11 cellular contexts compared by ENCODE assay signal in the genomic region with DNA sequence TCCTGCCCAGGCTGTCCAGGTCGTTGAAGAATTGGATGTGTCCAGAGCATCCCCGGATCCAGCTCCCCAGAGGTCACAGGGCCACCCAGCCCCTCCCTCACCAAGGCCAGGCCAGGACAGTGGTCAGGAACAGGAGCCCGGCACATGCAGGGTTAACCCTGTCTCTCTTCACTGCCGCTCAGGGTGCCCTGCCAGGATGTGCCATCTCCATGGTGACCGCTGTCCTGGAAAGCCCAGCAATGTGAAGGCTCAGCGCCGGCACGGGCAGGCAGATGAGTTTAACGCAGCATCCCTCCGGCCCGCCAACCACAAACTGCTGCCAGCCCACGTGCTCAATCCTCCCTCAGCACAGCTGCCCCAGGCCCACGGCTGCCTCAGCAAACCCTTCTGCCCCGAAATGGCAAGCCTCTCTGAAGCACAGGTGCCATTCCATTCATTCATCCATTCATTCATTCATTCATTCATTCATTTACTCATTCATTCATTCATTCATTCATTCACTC. TPM values are rescaled to one million over a fixed set of nuclear protein-coding genes. Genes with fewer than 3 reads are reported as not detected.
DNase-seq lines count a peak whose midpoint lies in the region; ATAC-seq, FAIRE-seq and TF ChIP-seq lines count a peak whose summit lies in the region.
"Had no signal": no experiment of that assay in that cellular context is flagged by ENCODE, and none has a peak within 500 bp of the region (broad histone marks: within the 10 kb centered on the region; RNA-seq: fewer than 3 reads in every experiment).

No MANE protein-coding gene starts in this region.

- no peak overlapping the region for H3K27ac ChIP-seq in hepatocyte
- no peak overlapping the region for H3K27ac ChIP-seq in tibial nerve
- H3K27ac ChIP-seq: testis had no signal

- TF ChIP-seq CTCF in hepatocyte (IDR thresholded peaks at IDR 0.05; ENCODE audit: poor library complexity) (no peak), tibial nerve (IDR thresholded peaks at IDR 0.05) (no peak)

- H3K4me3 ChIP-seq in hepatocyte (no peak overlapping the region), tibial nerve (no peak overlapping the region)
- H3K4me3 ChIP-seq: testis had no signal

- peaks cover 5% of the 10 kb centered on the region for H3K4me1 Mint-ChIP-seq in activated T-cell treated with anti-CD3 and anti-CD28 coated beads, Interleukin-2, amount 50 U/mL, for 24 hours (ENCODE audit: low read depth)

- H3K27ac Mint-ChIP-seq in activated T-cell treated with anti-CD3 and anti-CD28 coated beads, Interleukin-2, amount 50 U/mL, for 24 hours, result no peak overlapping the region

- 53% methylated on average over 14 of the region's 14 CpGs for WGBS in hepatocyte (ENCODE audit: low lambda C conversion rate, missing lambda C conversion rate)
- 16 to 24% methylated on average over 13 to 14 of the region's 14 CpGs for WGBS in tibial nerve, 2 donors

- in situ Hi-C loops in ACHN (cut with HindIII; ENCODE audit: low pct_ligation_motif_present, low pct_unique_long_range_greater_than_20kb, low sequenced_read_pairs), result no loop called here

- no peak overlapping the region for H3K4me3 Mint-ChIP-seq in activated T-cell treated with anti-CD3 and anti-CD28 coated beads, Interleukin-2, amount 50 U/mL, for 24 hours

- H3K36me3 Mint-ChIP-seq in activated T-cell treated with anti-CD3 and anti-CD28 coated beads, Interleukin-2, amount 50 U/mL, for 24 hours (ENCODE audit: low read depth), result no peaks in the 10 kb centered on the region

- FAIRE-seq in GM12891 (lab: Jason Lieb, UNC), result no peak

- H3K36me3 ChIP-seq in hepatocyte (replicated peaks; ENCODE audit: insufficient read depth, low read depth), result no peaks in the 10 kb centered on the region
- H3K36me3 ChIP-seq in tibial nerve, result no peaks in the 10 kb centered on the region

- H3K9me3 ChIP-seq in hepatocyte (ENCODE audit: low read depth), result no peaks in the 10 kb centered on the region
- H3K9me3 ChIP-seq in tibial nerve, result no peaks in the 10 kb centered on the region
- H3K9me3 ChIP-seq: testis had no signal

- no peaks in the 10 kb centered on the region for H3K79me2 ChIP-seq in hepatocyte

- no peak overlapping the region for H3K4me2 ChIP-seq in hepatocyte

- no peaks in the 10 kb centered on the region for H3K9me3 Mint-ChIP-seq in activated T-cell treated with anti-CD3 and anti-CD28 coated beads, Interleukin-2, amount 50 U/mL, for 24 hours

- peaks cover 13% of the 10 kb centered on the region for H3K27me3 ChIP-seq in hepatocyte
- peaks cover 0 to 58% of the 10 kb centered on the region in 2 donors for H3K27me3 ChIP-seq in tibial nerve
- H3K27me3 ChIP-seq: testis had no signal

- no peaks in the 10 kb centered on the region for H4K20me1 ChIP-seq in hepatocyte (ENCODE audit: insufficient read depth, poor library complexity, severe bottlenecking)

- no peak overlapping the region for H2AFZ ChIP-seq in hepatocyte

- H3K27me3 Mint-ChIP-seq in activated T-cell treated with anti-CD3 and anti-CD28 coated beads, Interleukin-2, amount 50 U/mL, for 24 hours, result peaks cover 55% of the 10 kb centered on the region

- H3K4me1 ChIP-seq in hepatocyte (ENCODE audit: insufficient read depth) (peaks cover 5% of the 10 kb centered on the region), tibial nerve (peaks cover 0 to 8% (median 0%) of the 10 kb centered on the region in 4 donors)
- H3K4me1 ChIP-seq: testis had no signal

- TF ChIP-seq EP300 in tibial nerve (IDR thresholded peaks at IDR 0.05), result no peak

- no peak for ATAC-seq in GM21447 (IDR thresholded peaks at IDR 0.05; ENCODE audit: unreplicated experiment)

- no peak for TF ChIP-seq POLR2A in GM12891 (IDR thresholded peaks at IDR 0.05; ENCODE audit: low read depth, low read length)
- no peak for TF ChIP-seq POLR2A in tibial nerve (IDR thresholded peaks at IDR 0.05)

- peak; percentile 9 for DNase-seq in ACHN
- DNase-seq in GM12891 (ENCODE audit: insufficient read length, low spot score), result peak; percentile 15
- DNase-seq in NCI-H748 (lab: John Stamatoyannopoulos, UW; ENCODE audit: unreplicated experiment), result peak; percentile 80
- DNase-seq in hepatocyte (ENCODE audit: low spot score), result peak; percentile 45
- DNase-seq in tibial nerve (ENCODE audit: low spot score in 2 of 2), result no peak
- no peak for DNase-seq in NCI-H345 treated with DMSO at 0.1 percent for 48 hours (lab: John Stamatoyannopoulos, UW; ENCODE audit: unreplicated experiment)
- DNase-seq in activated T-cell treated with anti-CD3 and anti-CD28 coated beads, Interleukin-2, amount 50 U/mL, for 24 hours, result no peak
- DNase-seq: NCI-H1930; stimulated activated CD4-positive, alpha-beta T cell treated with anti-CD3 and anti-CD28 coated beads, Interleukin-2, amount 100 ng/mL, for 48 hours; testis had no signal

- H3K9me2 ChIP-seq in hepatocyte (replicated peaks; ENCODE audit: insufficient read depth), result no peaks in the 10 kb centered on the region

TF ChIP-seq in GM12891, 5 proteins besides CTCF, POLR2A, EP300 and RAD21:
- TF ChIP-seq TAF1 (IDR thresholded peaks at IDR 0.05; ENCODE audit: low read depth, low read length), result no peak

RNA-seq across cellular contexts. Expression of gene TMEM179, which starts 4.4 kb away (rescaled TPM):
- not detected for polyA plus RNA-seq in GM12891 (2012; ENCODE audit: low read depth, missing spikeins)
- total RNA-seq in hepatocyte (1.8 and 4.3 TPM in 2 replicates), tibial nerve (under 1 TPM in 3 of 4 donors, not detected in 1; 0.66 to 0.84 (median 0.78) TPM)
- polyA plus RNA-seq in hepatocyte, result 2.1 and 2.2 TPM in 2 replicates

RNA-seq across cellular contexts. Expression of gene C14orf180, which starts 20.6 kb away (rescaled TPM):
- polyA plus RNA-seq in GM12891 (2012; ENCODE audit: low read depth, missing spikeins), result not detected
- total RNA-seq in hepatocyte (1.2 and 2.4 TPM in 2 replicates), tibial nerve (10 to 100 TPM in 2 of 4 donors, 1 to 10 TPM in 2; 6.1 to 31.2 (median 11.1) TPM)
- polyA plus RNA-seq in hepatocyte, result 1.1 and 4.5 TPM in 2 replicates

Comparison
In these comparisons a context has a peak if more than half of its experiments do, and no peak if none do; other contexts are left out.
1. DNase-seq: peak in ACHN (single experiment), GM12891 (single experiment), NCI-H748 (single experiment) and hepatocyte (single experiment); none in tibial nerve (0 of 2), NCI-H345 treated with DMSO at 0.1 percent for 48 hours (single experiment) and activated T-cell treated with anti-CD3 and anti-CD28 coated beads, Interleukin-2, amount 50 U/mL, for 24 hours (single experiment).